2 cellular contexts compared by ENCODE assay signal in genomic region chr6:137767465-137767864, GRCh38.
TF ChIP-seq lines count a peak whose summit lies in the region.

No MANE protein-coding gene starts in this region.

TF ChIP-seq in IMR-90, 13 proteins besides CTCF, POLR2A, EP300 and RAD21:
- TF ChIP-seq CEBPB (IDR thresholded peaks at IDR 0.05; ENCODE audit: low read depth, low read length) (no peak), MAFK (IDR thresholded peaks at IDR 0.05; ENCODE audit: low read depth, low read length) (no peak), FOS (IDR thresholded peaks at IDR 0.05; ENCODE audit: low read depth, low read length) (no peak), RCOR1 (IDR thresholded peaks at IDR 0.05; ENCODE audit: insufficient replicate concordance, low read length) (no peak), CHD1 (IDR thresholded peaks at IDR 0.05; ENCODE audit: low read depth, low read length) (no peak), MAZ (IDR thresholded peaks at IDR 0.05; ENCODE audit: borderline replicate concordance, low read depth, low read length) (no peak), SMC3 (IDR thresholded peaks at IDR 0.05; ENCODE audit: low read depth, low read length) (no peak)
TF ChIP-seq in IMR-90: peak in this region for 0.

TF ChIP-seq in GM12878, 131 proteins besides CTCF, POLR2A, EP300 and RAD21:
- TF ChIP-seq SUPT20H (IDR thresholded peaks at IDR 0.05; ENCODE audit: borderline replicate concordance, control insufficient read depth, low read depth, low read length) = no peak
- no peak for TF ChIP-seq SPI1 (IDR thresholded peaks at IDR 0.05; ENCODE audit: borderline replicate concordance, insufficient read depth, low read depth, low read length)
- no peak for TF ChIP-seq CHD4 (IDR thresholded peaks at IDR 0.05)
- no peak for TF ChIP-seq TARDBP (IDR thresholded peaks at IDR 0.05; ENCODE audit: borderline replicate concordance)
- no peak for TF ChIP-seq POU2F2 (IDR thresholded peaks at IDR 0.05; ENCODE audit: borderline replicate concordance, low read depth, low read length)
- no peak for TF ChIP-seq HDAC2 (IDR thresholded peaks at IDR 0.05)
- TF ChIP-seq HCFC1 (IDR thresholded peaks at IDR 0.05; ENCODE audit: low read length) = no peak
- no peak for TF ChIP-seq CEBPB (IDR thresholded peaks at IDR 0.05; ENCODE audit: borderline replicate concordance in 1 of 2, low read depth in 2 of 2, low read length in 2 of 2)
- TF ChIP-seq RUNX3 (IDR thresholded peaks at IDR 0.05; ENCODE audit: low read length) = no peak
- no peak for TF ChIP-seq ZBTB11 (CRISPR knock-in tag; IDR thresholded peaks at IDR 0.05)
- no peak for TF ChIP-seq NKRF (conservative IDR thresholded peaks at IDR 0.05)
- TF ChIP-seq NR2C1 (IDR thresholded peaks at IDR 0.05) = no peak
- no peak for TF ChIP-seq CHD1 (IDR thresholded peaks at IDR 0.05; ENCODE audit: low read depth, low read length)
- no peak for TF ChIP-seq HDAC6 (IDR thresholded peaks at IDR 0.05; ENCODE audit: unreplicated experiment)
- no peak for TF ChIP-seq FOXM1 (IDR thresholded peaks at IDR 0.05; ENCODE audit: low read depth, low read length)
- TF ChIP-seq BHLHE40 (IDR thresholded peaks at IDR 0.05; ENCODE audit: borderline replicate concordance in 1 of 2, low read depth in 2 of 2, low read length in 1 of 2) = no peak
- no peak for TF ChIP-seq STAT1 (conservative IDR thresholded peaks at IDR 0.05)
- no peak for TF ChIP-seq SRF (IDR thresholded peaks at IDR 0.05; ENCODE audit: low read depth in 2 of 2, low read length in 2 of 2)
- no peak for TF ChIP-seq CBFB (IDR thresholded peaks at IDR 0.05; ENCODE audit: low read depth)
